In genomic region chr4:139969635-139970266, GRCh38 we compare ENCODE assay signal across 26 cellular contexts.
"Had no signal": no experiment of that assay in that cellular context is flagged by ENCODE, and none has a peak within 500 bp of the region (broad histone marks: within the 10 kb centered on the region; RNA-seq: fewer than 3 reads in every experiment).

No MANE protein-coding gene starts in this region.

- H3K27ac ChIP-seq: foreskin keratinocyte, psoas muscle, right atrium auricular region, transverse colon had no signal

- H3K36me3 ChIP-seq: ovary, right atrium auricular region, transverse colon had no signal

- H3K9me3 ChIP-seq: ovary, psoas muscle, right atrium auricular region, transverse colon had no signal

- ATAC-seq: activated CD8-positive, alpha-beta memory T cell treated with anti-CD3 and anti-CD28 coated beads, Interleukin-2, amount 10 ng/mL, durations not matched to agents 7 days and 5 days; activated CD8-positive, alpha-beta T cell treated with anti-CD3 and anti-CD28 coated beads for 36 hours; foreskin keratinocyte; left ventricle myocardium superior; natural killer cell treated with Interleukin-12 subunit alpha and Interleukin-12 subunit beta and Interleukin-15 and Interleukin-18, amount 100 ng/mL, for 72 hours; psoas muscle; stimulated activated naive CD8-positive, alpha-beta T cell treated with anti-CD3 and anti-CD28 coated beads, Interleukin-15, Interleukin-2, amounts not matched to agents 100 U/mL and 50 U/mL, for 24 hours had no signal

- H3K27me3 Mint-ChIP-seq: activated CD8-positive, alpha-beta T cell treated with anti-CD3 and anti-CD28 coated beads for 36 hours; activated naive CD4-positive, alpha-beta T cell treated with anti-CD3 and anti-CD28 coated beads, Interleukin-2, amount 50 U/mL, for 24 hours; brain had no signal

- H3K4me3 Mint-ChIP-seq: activated CD4-positive, alpha-beta T cell treated with anti-CD3 and anti-CD28 coated beads, Interleukin-2, amount 10 ng/mL, durations not matched to agents 24 days and 14 days; activated CD8-positive, alpha-beta memory T cell treated with anti-CD3 and anti-CD28 coated beads, Interleukin-2, amount 10 ng/mL, durations not matched to agents 7 days and 5 days; activated CD8-positive, alpha-beta T cell treated with anti-CD3 and anti-CD28 coated beads for 36 hours; activated naive CD4-positive, alpha-beta T cell treated with anti-CD3 and anti-CD28 coated beads, Interleukin-2, amount 50 U/mL, for 24 hours; activated T-helper 1 cell treated with anti-CD3 and anti-CD28 coated beads, Interleukin-12 subunit alpha, Interleukin-12 subunit beta, Interleukin-2, Interleukin-4 antibody, amounts not matched to agents 30 ng/mL and 10 ng/mL and 1 ng/mL, durations not matched to agents 14 hours and 24 hours and 36 hours; brain; natural killer cell treated with Interleukin-12 subunit alpha and Interleukin-12 subunit beta and Interleukin-15 and Interleukin-18, amount 100 ng/mL, for 72 hours; T-helper 1 cell treated with Interleukin-12 subunit alpha and Interleukin-12 subunit beta and Interleukin-4 antibody, amounts not matched to agents 30 μg/mL and 1 μg/mL, for 36 hours had no signal

- H3K36me3 Mint-ChIP-seq: activated naive CD4-positive, alpha-beta T cell treated with anti-CD3 and anti-CD28 coated beads, Interleukin-2, amount 50 U/mL, for 24 hours; brain; natural killer cell treated with Interleukin-12 subunit alpha and Interleukin-12 subunit beta and Interleukin-15 and Interleukin-18, amount 100 ng/mL, for 72 hours had no signal

- H3K27me3 ChIP-seq: foreskin keratinocyte, ovary, right atrium auricular region, transverse colon had no signal

- DNase-seq: activated CD4-positive, alpha-beta T cell treated with anti-CD3 and anti-CD28 coated beads, Interleukin-2, amount 10 ng/mL, durations not matched to agents 24 days and 14 days; activated CD8-positive, alpha-beta memory T cell treated with anti-CD3 and anti-CD28 coated beads, Interleukin-2, amount 10 ng/mL, durations not matched to agents 7 days and 5 days; activated CD8-positive, alpha-beta T cell treated with anti-CD3 and anti-CD28 coated beads for 36 hours; activated gamma-delta T cell treated with Interleukin-2 at 50 U/mL for 16 hours; activated T-cell treated with anti-CD3 and anti-CD28 coated beads for 4 hours; anterior cingulate cortex; caudate nucleus; dermis blood vessel endothelial cell; effector CD8-positive, alpha-beta T cell; erythroblast; foreskin keratinocyte; left ventricle myocardium superior; ovary; psoas muscle; stimulated activated CD4-positive, alpha-beta T cell treated with anti-CD3 and anti-CD28 coated beads, Interleukin-12 subunit alpha, Interleukin-12 subunit beta, amount 100 ng/mL, for 4 hours; stimulated activated CD4-positive, alpha-beta T cell treated with anti-CD3 and anti-CD28 coated beads, Interleukin-4, amount 100 ng/mL, for 4 hours; stimulated activated naive CD8-positive, alpha-beta T cell treated with anti-CD3 and anti-CD28 coated beads, Interleukin-15, Interleukin-2, amounts not matched to agents 100 U/mL and 50 U/mL, for 24 hours; substantia nigra; T1000; transverse colon had no signal

- H3K9me3 Mint-ChIP-seq: activated CD4-positive, alpha-beta T cell treated with anti-CD3 and anti-CD28 coated beads, Interleukin-2, amount 10 ng/mL, durations not matched to agents 24 days and 14 days; activated CD8-positive, alpha-beta T cell treated with anti-CD3 and anti-CD28 coated beads for 36 hours; activated naive CD4-positive, alpha-beta T cell treated with anti-CD3 and anti-CD28 coated beads, Interleukin-2, amount 50 U/mL, for 24 hours; activated T-helper 1 cell treated with anti-CD3 and anti-CD28 coated beads, Interleukin-12 subunit alpha, Interleukin-12 subunit beta, Interleukin-2, Interleukin-4 antibody, amounts not matched to agents 30 ng/mL and 10 ng/mL and 1 ng/mL, durations not matched to agents 14 hours and 24 hours and 36 hours; brain; natural killer cell treated with Interleukin-12 subunit alpha and Interleukin-12 subunit beta and Interleukin-15 and Interleukin-18, amount 100 ng/mL, for 72 hours; T-helper 1 cell treated with Interleukin-12 subunit alpha and Interleukin-12 subunit beta and Interleukin-4 antibody, amounts not matched to agents 30 μg/mL and 1 μg/mL, for 36 hours had no signal

- H3K4me1 ChIP-seq: foreskin keratinocyte, right atrium auricular region had no signal

- H3K4me3 ChIP-seq: ovary, psoas muscle, right atrium auricular region, transverse colon had no signal

- H3K4me1 Mint-ChIP-seq: activated naive CD4-positive, alpha-beta T cell treated with anti-CD3 and anti-CD28 coated beads, Interleukin-2, amount 50 U/mL, for 24 hours had no signal

- H3K27ac Mint-ChIP-seq: activated CD4-positive, alpha-beta T cell treated with anti-CD3 and anti-CD28 coated beads, Interleukin-2, amount 10 ng/mL, durations not matched to agents 24 days and 14 days; activated CD8-positive, alpha-beta memory T cell treated with anti-CD3 and anti-CD28 coated beads, Interleukin-2, amount 10 ng/mL, durations not matched to agents 7 days and 5 days; activated CD8-positive, alpha-beta T cell treated with anti-CD3 and anti-CD28 coated beads for 36 hours; activated naive CD4-positive, alpha-beta T cell treated with anti-CD3 and anti-CD28 coated beads, Interleukin-2, amount 50 U/mL, for 24 hours; activated T-helper 1 cell treated with anti-CD3 and anti-CD28 coated beads, Interleukin-12 subunit alpha, Interleukin-12 subunit beta, Interleukin-2, Interleukin-4 antibody, amounts not matched to agents 30 ng/mL and 10 ng/mL and 1 ng/mL, durations not matched to agents 14 hours and 24 hours and 36 hours; brain; natural killer cell treated with Interleukin-12 subunit alpha and Interleukin-12 subunit beta and Interleukin-15 and Interleukin-18, amount 100 ng/mL, for 72 hours; T-helper 1 cell treated with Interleukin-12 subunit alpha and Interleukin-12 subunit beta and Interleukin-4 antibody, amounts not matched to agents 30 μg/mL and 1 μg/mL, for 36 hours had no signal
